Comparison of ENCODE assay signal across 11 cellular contexts in the genomic region with DNA sequence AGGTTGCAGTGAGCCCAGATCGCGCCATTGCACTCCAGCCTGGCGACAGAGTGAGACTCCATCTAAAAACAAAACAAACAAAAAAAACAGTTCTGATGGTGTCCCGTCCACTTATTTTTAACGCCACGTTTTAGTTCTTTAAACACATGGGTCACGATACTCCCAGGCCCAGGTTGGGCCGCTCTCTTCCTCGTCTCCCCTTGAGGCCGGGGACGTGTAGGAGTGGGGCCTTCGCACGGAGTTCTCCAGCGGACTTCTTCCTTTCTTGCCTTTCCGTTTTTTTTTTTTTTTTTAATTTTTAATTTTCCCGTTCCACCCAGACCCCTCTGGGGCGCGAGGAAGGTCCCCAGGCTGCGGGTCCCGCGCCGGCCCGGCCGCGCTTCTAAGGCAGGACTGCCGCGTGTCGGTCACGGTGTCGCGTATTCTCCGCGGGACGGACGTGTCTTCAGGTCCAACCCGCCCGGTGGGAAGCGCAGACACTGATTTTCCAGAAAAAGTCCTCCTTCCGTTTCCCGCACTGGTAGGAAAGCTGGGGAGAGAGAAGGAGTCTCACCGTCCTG. TPM values are rescaled to one million over a fixed set of nuclear protein-coding genes. Genes with fewer than 3 reads are reported as not detected.
DNase-seq lines count a peak whose midpoint lies in the region; ATAC-seq and TF ChIP-seq lines count a peak whose summit lies in the region.
"Had no signal": no experiment of that assay in that cellular context is flagged by ENCODE, and none has a peak within 500 bp of the region (broad histone marks: within the 10 kb centered on the region; RNA-seq: fewer than 3 reads in every experiment).

No MANE protein-coding gene starts in this region.

- peak overlapping the region in 46 of 59 donors; percentile 7 to 57 (median 39) for H3K4me3 ChIP-seq in dorsolateral prefrontal cortex
- no peak overlapping the region for H3K4me3 ChIP-seq in mesendoderm (ENCODE audit: low read length)
- peak overlapping the region; percentile 30 to 51 (median 34) for H3K4me3 ChIP-seq in transverse colon

- H2BK15ac ChIP-seq in mesendoderm (replicated peaks; ENCODE audit: low read depth), result no peak overlapping the region

- H3K27me3 Mint-ChIP-seq in activated CD4-positive, alpha-beta memory T cell treated with anti-CD3 and anti-CD28 coated beads for 36 hours, result peaks cover 17% of the 10 kb centered on the region
- H3K27me3 Mint-ChIP-seq in activated CD4-positive, alpha-beta memory T cell treated with anti-CD3 and anti-CD28 coated beads, Interleukin-2, amount 10 ng/mL, durations not matched to agents 7 days and 5 days, result peaks cover 26% of the 10 kb centered on the region

- peaks cover 16% of the 10 kb centered on the region for H3K4me1 Mint-ChIP-seq in activated CD4-positive, alpha-beta memory T cell treated with anti-CD3 and anti-CD28 coated beads for 36 hours (ENCODE audit: low read depth)
- peaks cover 18% of the 10 kb centered on the region for H3K4me1 Mint-ChIP-seq in activated CD4-positive, alpha-beta memory T cell treated with anti-CD3 and anti-CD28 coated beads, Interleukin-2, amount 10 ng/mL, durations not matched to agents 7 days and 5 days

- H3K27ac Mint-ChIP-seq in activated CD4-positive, alpha-beta memory T cell treated with anti-CD3 and anti-CD28 coated beads for 36 hours, result no peak overlapping the region
- H3K27ac Mint-ChIP-seq in activated CD4-positive, alpha-beta memory T cell treated with anti-CD3 and anti-CD28 coated beads, Interleukin-2, amount 10 ng/mL, durations not matched to agents 7 days and 5 days, result no peak overlapping the region
- H3K27ac Mint-ChIP-seq: mesothelial cell of epicardium had no signal

- peak overlapping the region; percentile 27 for H3K4me3 Mint-ChIP-seq in activated CD4-positive, alpha-beta memory T cell treated with anti-CD3 and anti-CD28 coated beads for 36 hours
- no peak overlapping the region for H3K4me3 Mint-ChIP-seq in activated CD4-positive, alpha-beta memory T cell treated with anti-CD3 and anti-CD28 coated beads, Interleukin-2, amount 10 ng/mL, durations not matched to agents 7 days and 5 days
- H3K4me3 Mint-ChIP-seq: mesothelial cell of epicardium had no signal

- TF ChIP-seq CTCF in dorsolateral prefrontal cortex (IDR thresholded peaks at IDR 0.05 in 54 of 56, conservative IDR thresholded peaks at IDR 0.05 in 2 of 56; ENCODE audit: low read depth in 1 of 56, partially characterized antibody in 56 of 56), result no peak
- TF ChIP-seq CTCF in transverse colon (IDR thresholded peaks at IDR 0.05), result no peak

- no peak for TF ChIP-seq POLR2A in transverse colon (IDR thresholded peaks at IDR 0.05)

- no peak overlapping the region for H2BK120ac ChIP-seq in mesendoderm (ENCODE audit: low read depth, low read length)

- no CpG with 5 or more reads among the region's 41 CpGs for WGBS in mesendoderm (ENCODE audit: extremely low coverage, insufficient coverage, low lambda C conversion rate)
- WGBS in transverse colon (ENCODE audit: low coverage in 1 of 2), 2 donors, result 64 to 74% methylated on average over 15 to 40 of the region's 41 CpGs

- H3K79me1 ChIP-seq in mesendoderm (ENCODE audit: low read length), result no peaks in the 10 kb centered on the region

- ATAC-seq in GM18909 (IDR thresholded peaks at IDR 0.05; ENCODE audit: poor library complexity, unreplicated experiment), result no peak

- H4K8ac ChIP-seq in mesendoderm (ENCODE audit: low read depth, low read length), result no peak overlapping the region

- H3K9me3 ChIP-seq in transverse colon, result peaks cover 12 to 13% of the 10 kb centered on the region in 2 donors

- no peak overlapping the region for H3K27ac ChIP-seq in dorsolateral prefrontal cortex
- H3K27ac ChIP-seq in mesendoderm (ENCODE audit: low read depth, low read length), result no peak overlapping the region
- H3K27ac ChIP-seq in transverse colon, result peak overlapping the region in 1 of 4 donors; percentile 9

- intact Hi-C loops in activated CD4-positive, alpha-beta memory T cell treated with anti-CD3 and anti-CD28 coated beads for 36 hours (cut with micrococcal nuclease), result loop anchor here (2.0 to 5.0 kb wide), 3 partner anchors 109 to 302 kb away; a partner anchor contains a TSS
- intact Hi-C loops in dorsolateral prefrontal cortex (cut with DNase I) (no loop called here), transverse colon (cut with DNase I; ENCODE audit: low total_unique reads) (loop anchor here (2.0 to 10.0 kb wide), 2 partner anchors 33 to 235 kb away; no protein-coding TSS in a partner anchor)

- in situ Hi-C loops in transverse colon (cut with MboI; ENCODE audit: low pct_ligation_motif_present in 1 of 4, low pct_unique_long_range_greater_than_20kb in 1 of 4, low sequenced_read_pairs in 3 of 4), result loop anchor here in 1 of 4 donors (10.0 kb wide), 1 partner anchor 115 kb away; no protein-coding TSS in a partner anchor

- H3K36me3 Mint-ChIP-seq in activated CD4-positive, alpha-beta memory T cell treated with anti-CD3 and anti-CD28 coated beads for 36 hours, result peaks cover 14% of the 10 kb centered on the region
- H3K36me3 Mint-ChIP-seq in activated CD4-positive, alpha-beta memory T cell treated with anti-CD3 and anti-CD28 coated beads, Interleukin-2, amount 10 ng/mL, durations not matched to agents 7 days and 5 days (ENCODE audit: low read depth), result peaks cover 35% of the 10 kb centered on the region
- H3K36me3 Mint-ChIP-seq: mesothelial cell of epicardium had no signal

- no peak overlapping the region for H3K18ac ChIP-seq in mesendoderm (ENCODE audit: low read length)

- CTCF ChIA-PET in activated CD4-positive, alpha-beta memory T cell treated with anti-CD3 and anti-CD28 coated beads for 36 hours (lab: Charles Lee), result interaction anchor here (1.1 kb wide), 1 partner anchor 39 kb away, joined by 3 read pairs; no protein-coding TSS in a partner anchor
- CTCF ChIA-PET in activated CD4-positive, alpha-beta memory T cell treated with anti-CD3 and anti-CD28 coated beads, Interleukin-2, amount 10 ng/mL, durations not matched to agents 7 days and 5 days (lab: Charles Lee), result no interaction called here

- H3K4me2 ChIP-seq in mesendoderm (ENCODE audit: low read length), result no peak overlapping the region

- H3K27me3 ChIP-seq in dorsolateral prefrontal cortex, result peaks cover 0 to 52% (median 31%) of the 10 kb centered on the region in 45 donors
- H3K27me3 ChIP-seq in mesendoderm (ENCODE audit: insufficient read depth, low read length, poor library complexity), result no peaks in the 10 kb centered on the region
- H3K27me3 ChIP-seq in transverse colon, result peaks cover 16% of the 10 kb centered on the region

- H3K23ac ChIP-seq in mesendoderm (ENCODE audit: low read length), result no peak overlapping the region

- no peak overlapping the region for H3K4ac ChIP-seq in mesendoderm (ENCODE audit: low read depth, low read length)

- DNase-seq in activated CD4-positive, alpha-beta memory T cell treated with anti-CD3 and anti-CD28 coated beads for 36 hours, result no peak
- no peak for DNase-seq in activated CD4-positive, alpha-beta memory T cell treated with anti-CD3 and anti-CD28 coated beads, Interleukin-2, amount 10 ng/mL, durations not matched to agents 7 days and 5 days
- DNase-seq in dorsolateral prefrontal cortex (peak in 4 of 10 donors; percentile 8 to 35 (median 22)), mesendoderm (no peak), transverse colon (no peak), NCI-H82 treated with DMSO at 0.1 percent for 48 hours (lab: John Stamatoyannopoulos, UW; ENCODE audit: unreplicated experiment) (no peak), C1 segment of cervical spinal cord (lab: John Stamatoyannopoulos, UW) (no peak)
- DNase-seq: NCI-H146, SIG-M5 had no signal

- H3K4me1 ChIP-seq in mesendoderm (ENCODE audit: control insufficient read depth, low read depth, low read length) (no peaks in the 10 kb centered on the region), transverse colon (peaks cover 0 to 15% (median 8%) of the 10 kb centered on the region in 4 donors)

- no peaks in the 10 kb centered on the region for H3K79me2 ChIP-seq in mesendoderm (ENCODE audit: control insufficient read depth, insufficient read depth, low read length)

- H3K56ac ChIP-seq in mesendoderm (ENCODE audit: low read length), result peak overlapping the region; percentile 49

- H2AK5ac ChIP-seq in mesendoderm (ENCODE audit: low read length), result no peak overlapping the region

- H4K5ac ChIP-seq in mesendoderm (ENCODE audit: low read length), result no peak overlapping the region

- H3K36me3 ChIP-seq in mesendoderm (ENCODE audit: control insufficient read depth, insufficient read depth, low read length) (no peaks in the 10 kb centered on the region), transverse colon (no peaks in the 10 kb centered on the region)

- peak overlapping the region; percentile 29 for H3K9ac ChIP-seq in mesendoderm (ENCODE audit: low read length)

- no peak overlapping the region for H2BK5ac ChIP-seq in mesendoderm (ENCODE audit: low read length)

- peaks cover 28% of the 10 kb centered on the region for H3K9me3 Mint-ChIP-seq in activated CD4-positive, alpha-beta memory T cell treated with anti-CD3 and anti-CD28 coated beads for 36 hours
- H3K9me3 Mint-ChIP-seq in activated CD4-positive, alpha-beta memory T cell treated with anti-CD3 and anti-CD28 coated beads, Interleukin-2, amount 10 ng/mL, durations not matched to agents 7 days and 5 days, result peaks cover 29% of the 10 kb centered on the region

- POLR2A ChIA-PET in activated CD4-positive, alpha-beta memory T cell treated with anti-CD3 and anti-CD28 coated beads for 36 hours (lab: Charles Lee), result interaction anchor here (1.0 kb wide), 1 partner anchor 9 kb away, joined by 3 read pairs; no protein-coding TSS in a partner anchor
- POLR2A ChIA-PET in activated CD4-positive, alpha-beta memory T cell treated with anti-CD3 and anti-CD28 coated beads, Interleukin-2, amount 10 ng/mL, durations not matched to agents 7 days and 5 days (lab: Charles Lee), result interaction anchor here (0.7 kb wide), 2 partner anchors 13 to 212 kb away, joined by 3 read pairs; no protein-coding TSS in a partner anchor

- no peak for TF ChIP-seq EP300 in transverse colon (IDR thresholded peaks at IDR 0.05; ENCODE audit: low read depth)

RNA-seq across cellular contexts. Expression of a gene that starts 47.5 kb away (rescaled TPM):
- total RNA-seq in activated CD4-positive, alpha-beta memory T cell treated with anti-CD3 and anti-CD28 coated beads for 36 hours, result 10 to 100 TPM; 29.2 to 30.3 TPM
- 10 to 100 TPM; 30.0 to 31.2 TPM for total RNA-seq in activated CD4-positive, alpha-beta memory T cell treated with anti-CD3 and anti-CD28 coated beads, Interleukin-2, amount 10 ng/mL, durations not matched to agents 7 days and 5 days
- total RNA-seq in dorsolateral prefrontal cortex (10 to 100 TPM; 13.2 to 83.6 (median 28.1) TPM), transverse colon (10 to 100 TPM in 3 of 4 donors, 1 to 10 TPM in 1; 8.3 to 24.1 (median 17.3) TPM)
- 26.2 TPM for polyA plus RNA-seq in mesendoderm (2013, experiment 1 of 2)
- 27.0 TPM for polyA plus RNA-seq in mesendoderm (2013, experiment 2 of 2)

RNA-seq across cellular contexts. Expression of a gene that starts 53.8 kb away (rescaled TPM):
- total RNA-seq in activated CD4-positive, alpha-beta memory T cell treated with anti-CD3 and anti-CD28 coated beads for 36 hours, result 1 to 10 TPM; 5.3 to 6.6 TPM
- total RNA-seq in activated CD4-positive, alpha-beta memory T cell treated with anti-CD3 and anti-CD28 coated beads, Interleukin-2, amount 10 ng/mL, durations not matched to agents 7 days and 5 days, result 1 to 10 TPM; 3.4 to 3.9 TPM
- total RNA-seq in dorsolateral prefrontal cortex (10 to 100 TPM; 11.0 to 29.9 (median 17.9) TPM), transverse colon (1 to 10 TPM in 3 of 4 donors, under 1 TPM in 1; 0.80 to 7.8 (median 5.3) TPM)
- polyA plus RNA-seq in mesendoderm (2013, experiment 1 of 2), result 1.4 TPM
- 1.7 TPM for polyA plus RNA-seq in mesendoderm (2013, experiment 2 of 2)

Comparison
In these comparisons a context has a peak if more than half of its experiments do, and no peak if none do; other contexts are left out.
1. intact Hi-C loops: an anchor here in activated CD4-positive, alpha-beta memory T cell treated with anti-CD3 and anti-CD28 coated beads for 36 hours (2.0 to 5.0 kb wide) and transverse colon (2.0 to 10.0 kb wide); none called in dorsolateral prefrontal cortex.